Comparison of ENCODE assay signal across 34 cellular contexts in the genomic region with DNA sequence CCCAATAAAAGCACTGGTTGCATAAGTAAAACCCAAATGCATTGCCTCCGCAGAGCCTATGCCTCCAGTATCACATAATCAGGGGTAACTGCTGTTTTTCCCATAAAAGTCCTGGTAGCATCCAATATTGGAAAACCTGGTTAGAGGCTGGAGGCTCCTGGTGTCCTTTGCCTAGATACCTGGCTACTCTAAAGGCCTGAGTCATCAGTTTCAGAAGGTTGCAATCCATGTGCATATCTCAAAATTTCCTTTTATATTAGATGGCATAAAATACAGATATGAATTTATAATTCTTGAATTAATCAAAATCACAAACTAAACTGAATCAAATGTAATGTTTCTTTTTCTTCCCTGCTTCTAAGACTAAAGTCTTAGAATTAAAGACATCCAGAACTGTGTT.
"Had no signal": no experiment of that assay in that cellular context is flagged by ENCODE, and none has a peak within 500 bp of the region (broad histone marks: within the 10 kb centered on the region; RNA-seq: fewer than 3 reads in every experiment).

No MANE protein-coding gene starts in this region.

- H3K27me3 ChIP-seq: ascending aorta, breast epithelium, cardiac muscle cell, colonic mucosa, esophagus squamous epithelium, gastroesophageal sphincter had no signal

- H3K4me3 ChIP-seq: ascending aorta, breast epithelium, cardiac muscle cell, colonic mucosa, esophagus squamous epithelium, gastroesophageal sphincter had no signal

- ATAC-seq: activated CD4-positive, CD25-positive, alpha-beta regulatory T cell treated with anti-CD3 and anti-CD28 coated beads, Interleukin-2, amount 50 U/mL, for 24 hours; activated CD8-positive, alpha-beta T cell treated with anti-CD3 and anti-CD28 coated beads for 36 hours; activated naive CD4-positive, alpha-beta T cell treated with anti-CD3 and anti-CD28 coated beads, Interleukin-2, amount 50 U/mL, for 72 hours; gastroesophageal sphincter; T-helper 17 cell had no signal

- DNase-seq: activated B cell treated with CpG ODN at 0.5 μM for 24 hours; activated CD4-positive, alpha-beta T cell treated with anti-CD3 and anti-CD28 coated beads for 48 hours; activated CD4-positive, alpha-beta T cell treated with anti-CD3 and anti-CD28 coated beads, Interleukin-2, amount 50 U/mL, for 1 hour; activated CD4-positive, alpha-beta T cell treated with anti-CD3 and anti-CD28 coated beads, Interleukin-2, amount 50 U/mL, for 48 hours; activated CD8-positive, alpha-beta memory T cell treated with anti-CD3 and anti-CD28 coated beads for 24 hours; activated CD8-positive, alpha-beta T cell treated with anti-CD3 and anti-CD28 coated beads for 36 hours; activated gamma-delta T cell; activated naive CD4-positive, alpha-beta T cell; activated naive CD4-positive, alpha-beta T cell treated with anti-CD3 and anti-CD28 coated beads, Interleukin-2, amount 10 ng/mL, durations not matched to agents 7 days and 5 days; activated naive CD8-positive, alpha-beta T cell treated with anti-CD3 and anti-CD28 coated beads, Interleukin-2, amount 10 ng/mL, durations not matched to agents 7 days and 5 days; activated T-cell treated with anti-CD3 and anti-CD28 coated beads, Interleukin-2, amount 50 U/mL, for 48 hours; central memory CD4-positive, alpha-beta T cell; cerebellar nuclear complex; colonic mucosa; effector CD8-positive, alpha-beta T cell; esophagus squamous epithelium; foreskin melanocyte; T-helper 1 cell; T-helper 17 cell; T1000; WERI-Rb-1 had no signal

- H3K36me3 ChIP-seq: ascending aorta, breast epithelium, cardiac muscle cell, colonic mucosa, esophagus squamous epithelium, gastroesophageal sphincter, WERI-Rb-1 had no signal

- H3K9me3 ChIP-seq: ascending aorta, breast epithelium, colonic mucosa, esophagus squamous epithelium, gastroesophageal sphincter had no signal

- H3K36me3 Mint-ChIP-seq: activated naive CD4-positive, alpha-beta T cell treated with anti-CD3 and anti-CD28 coated beads, Interleukin-2, amount 10 ng/mL, durations not matched to agents 7 days and 5 days; activated naive CD4-positive, alpha-beta T cell treated with anti-CD3 and anti-CD28 coated beads, Interleukin-2, amount 50 U/mL, for 72 hours; activated naive CD8-positive, alpha-beta T cell treated with anti-CD3 and anti-CD28 coated beads, Interleukin-2, amount 10 ng/mL, durations not matched to agents 7 days and 5 days; brain had no signal

- H3K4me1 Mint-ChIP-seq: activated B cell treated with CpG ODN at 0.5 μM for 24 hours; activated naive CD4-positive, alpha-beta T cell treated with anti-CD3 and anti-CD28 coated beads, Interleukin-2, amount 10 ng/mL, durations not matched to agents 7 days and 5 days; activated naive CD8-positive, alpha-beta T cell treated with anti-CD3 and anti-CD28 coated beads, Interleukin-2, amount 10 ng/mL, durations not matched to agents 7 days and 5 days; brain; T-helper 17 cell had no signal

- H3K4me3 Mint-ChIP-seq: activated B cell treated with CpG ODN at 0.5 μM for 24 hours; activated CD8-positive, alpha-beta T cell treated with anti-CD3 and anti-CD28 coated beads for 36 hours; activated naive CD4-positive, alpha-beta T cell treated with anti-CD3 and anti-CD28 coated beads, Interleukin-2, amount 10 ng/mL, durations not matched to agents 7 days and 5 days; activated naive CD8-positive, alpha-beta T cell treated with anti-CD3 and anti-CD28 coated beads, Interleukin-2, amount 10 ng/mL, durations not matched to agents 7 days and 5 days; activated T-helper 1 cell treated with anti-CD3 and anti-CD28 coated beads, Interleukin-12 subunit alpha, Interleukin-12 subunit beta, Interleukin-2, Interleukin-4 antibody, amounts not matched to agents 30 ng/mL and 10 ng/mL and 1 ng/mL, durations not matched to agents 14 hours and 24 hours and 36 hours; brain; T-helper 17 cell; T-helper 2 cell treated with Interferon-gamma antibody and Interleukin-4, amounts not matched to agents 5 μg/mL and 100 μg/mL, for 36 hours had no signal

- H3K27ac Mint-ChIP-seq: activated B cell treated with CpG ODN at 0.5 μM for 24 hours; activated CD8-positive, alpha-beta T cell treated with anti-CD3 and anti-CD28 coated beads for 36 hours; activated naive CD4-positive, alpha-beta T cell treated with anti-CD3 and anti-CD28 coated beads, Interleukin-2, amount 10 ng/mL, durations not matched to agents 7 days and 5 days; activated naive CD4-positive, alpha-beta T cell treated with anti-CD3 and anti-CD28 coated beads, Interleukin-2, amount 50 U/mL, for 72 hours; activated naive CD8-positive, alpha-beta T cell treated with anti-CD3 and anti-CD28 coated beads, Interleukin-2, amount 10 ng/mL, durations not matched to agents 7 days and 5 days; activated T-helper 1 cell treated with anti-CD3 and anti-CD28 coated beads, Interleukin-12 subunit alpha, Interleukin-12 subunit beta, Interleukin-2, Interleukin-4 antibody, amounts not matched to agents 30 ng/mL and 10 ng/mL and 1 ng/mL, durations not matched to agents 14 hours and 24 hours and 36 hours; activated T-helper 2 cell treated with anti-CD3 and anti-CD28 coated beads, Interferon-gamma antibody, Interleukin-2, Interleukin-4, amounts not matched to agents 10 μg/mL and 5 μg/mL and 100 μg/mL, durations not matched to agents 14 hours and 24 hours and 36 hours; brain; T-helper 17 cell; T-helper 2 cell treated with Interferon-gamma antibody and Interleukin-4, amounts not matched to agents 5 μg/mL and 100 μg/mL, for 36 hours had no signal

- H3K27ac ChIP-seq: ascending aorta, breast epithelium, cardiac muscle cell, colonic mucosa, epithelial cell of prostate, WERI-Rb-1 had no signal

- H3K4me1 ChIP-seq: ascending aorta, breast epithelium, colonic mucosa had no signal

- FAIRE-seq: endometrium, endothelial cell of umbilical vein had no signal

- H3K27me3 Mint-ChIP-seq: activated naive CD4-positive, alpha-beta T cell treated with anti-CD3 and anti-CD28 coated beads, Interleukin-2, amount 10 ng/mL, durations not matched to agents 7 days and 5 days had no signal

- H3K9me3 Mint-ChIP-seq: activated B cell treated with CpG ODN at 0.5 μM for 24 hours; activated CD8-positive, alpha-beta T cell treated with anti-CD3 and anti-CD28 coated beads for 36 hours; activated naive CD4-positive, alpha-beta T cell treated with anti-CD3 and anti-CD28 coated beads, Interleukin-2, amount 10 ng/mL, durations not matched to agents 7 days and 5 days; activated naive CD4-positive, alpha-beta T cell treated with anti-CD3 and anti-CD28 coated beads, Interleukin-2, amount 50 U/mL, for 72 hours; activated naive CD8-positive, alpha-beta T cell treated with anti-CD3 and anti-CD28 coated beads, Interleukin-2, amount 10 ng/mL, durations not matched to agents 7 days and 5 days; activated T-helper 1 cell treated with anti-CD3 and anti-CD28 coated beads, Interleukin-12 subunit alpha, Interleukin-12 subunit beta, Interleukin-2, Interleukin-4 antibody, amounts not matched to agents 30 ng/mL and 10 ng/mL and 1 ng/mL, durations not matched to agents 14 hours and 24 hours and 36 hours; activated T-helper 2 cell treated with anti-CD3 and anti-CD28 coated beads, Interferon-gamma antibody, Interleukin-2, Interleukin-4, amounts not matched to agents 10 μg/mL and 5 μg/mL and 100 μg/mL, durations not matched to agents 14 hours and 24 hours and 36 hours; T-helper 2 cell treated with Interferon-gamma antibody and Interleukin-4, amounts not matched to agents 5 μg/mL and 100 μg/mL, for 36 hours had no signal
